In the genomic region with DNA sequence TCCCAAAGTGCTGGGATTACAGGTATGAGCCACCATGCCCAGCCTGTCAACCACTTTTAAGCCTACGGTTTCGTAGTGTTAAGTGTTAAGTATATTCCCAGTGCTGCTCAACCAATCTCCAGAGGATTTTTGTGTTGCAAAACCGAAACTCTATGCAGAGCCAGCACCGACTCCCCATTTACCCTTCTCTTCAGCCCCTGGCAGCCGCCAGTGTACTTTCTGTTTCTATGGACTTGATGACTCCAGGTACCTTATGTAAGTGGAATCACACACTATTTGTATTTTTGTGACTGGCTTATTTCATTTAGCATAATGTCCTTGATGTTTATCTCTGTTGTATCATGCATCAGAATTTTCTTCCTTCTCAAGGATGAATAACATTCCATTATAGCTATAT, we compare ENCODE assay signal across 1 cellular context.
TF ChIP-seq lines count a peak whose summit lies in the region.

No MANE protein-coding gene starts in this region.

TF ChIP-seq in HepG2, 621 proteins besides CTCF, POLR2A, EP300 and RAD21:
- TF ChIP-seq, protein P1, sequence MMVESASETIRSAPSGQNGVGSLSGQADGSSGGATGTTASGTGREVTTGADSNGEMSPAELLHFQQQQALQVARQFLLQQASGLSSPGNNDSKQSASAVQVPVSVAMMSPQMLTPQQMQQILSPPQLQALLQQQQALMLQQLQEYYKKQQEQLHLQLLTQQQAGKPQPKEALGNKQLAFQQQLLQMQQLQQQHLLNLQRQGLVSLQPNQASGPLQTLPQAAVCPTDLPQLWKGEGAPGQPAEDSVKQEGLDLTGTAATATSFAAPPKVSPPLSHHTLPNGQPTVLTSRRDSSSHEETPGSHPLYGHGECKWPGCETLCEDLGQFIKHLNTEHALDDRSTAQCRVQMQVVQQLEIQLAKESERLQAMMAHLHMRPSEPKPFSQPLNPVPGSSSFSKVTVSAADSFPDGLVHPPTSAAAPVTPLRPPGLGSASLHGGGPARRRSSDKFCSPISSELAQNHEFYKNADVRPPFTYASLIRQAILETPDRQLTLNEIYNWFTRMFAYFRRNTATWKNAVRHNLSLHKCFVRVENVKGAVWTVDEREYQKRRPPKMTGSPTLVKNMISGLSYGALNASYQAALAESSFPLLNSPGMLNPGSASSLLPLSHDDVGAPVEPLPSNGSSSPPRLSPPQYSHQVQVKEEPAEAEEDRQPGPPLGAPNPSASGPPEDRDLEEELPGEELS (CRISPR knock-in tag; IDR thresholded peaks at IDR 0.05), result no peak
- 0 out of 2 replicates have a peak, but pooled peaks have one; percentile 8 for TF ChIP-seq ZFX (CRISPR knock-in tag; IDR thresholded peaks at IDR 0.05; ENCODE audit: low read depth)
- TF ChIP-seq, protein P2, sequence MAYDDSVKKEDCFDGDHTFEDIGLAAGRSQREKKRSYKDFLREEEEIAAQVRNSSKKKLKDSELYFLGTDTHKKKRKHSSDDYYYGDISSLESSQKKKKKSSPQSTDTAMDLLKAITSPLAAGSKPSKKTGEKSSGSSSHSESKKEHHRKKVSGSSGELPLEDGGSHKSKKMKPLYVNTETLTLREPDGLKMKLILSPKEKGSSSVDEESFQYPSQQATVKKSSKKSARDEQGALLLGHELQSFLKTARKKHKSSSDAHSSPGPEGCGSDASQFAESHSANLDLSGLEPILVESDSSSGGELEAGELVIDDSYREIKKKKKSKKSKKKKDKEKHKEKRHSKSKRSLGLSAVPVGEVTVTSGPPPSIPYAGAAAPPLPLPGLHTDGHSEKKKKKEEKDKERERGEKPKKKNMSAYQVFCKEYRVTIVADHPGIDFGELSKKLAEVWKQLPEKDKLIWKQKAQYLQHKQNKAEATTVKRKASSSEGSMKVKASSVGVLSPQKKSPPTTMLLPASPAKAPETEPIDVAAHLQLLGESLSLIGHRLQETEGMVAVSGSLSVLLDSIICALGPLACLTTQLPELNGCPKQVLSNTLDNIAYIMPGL (CRISPR knock-in tag; IDR thresholded peaks at IDR 0.05; ENCODE audit: borderline replicate concordance in 1 of 2, low read depth in 1 of 2), result 0 out of 4 replicates have a peak, but pooled peaks of 1 of the 2 experiments have one; percentile 12
- TF ChIP-seq, protein P3, sequence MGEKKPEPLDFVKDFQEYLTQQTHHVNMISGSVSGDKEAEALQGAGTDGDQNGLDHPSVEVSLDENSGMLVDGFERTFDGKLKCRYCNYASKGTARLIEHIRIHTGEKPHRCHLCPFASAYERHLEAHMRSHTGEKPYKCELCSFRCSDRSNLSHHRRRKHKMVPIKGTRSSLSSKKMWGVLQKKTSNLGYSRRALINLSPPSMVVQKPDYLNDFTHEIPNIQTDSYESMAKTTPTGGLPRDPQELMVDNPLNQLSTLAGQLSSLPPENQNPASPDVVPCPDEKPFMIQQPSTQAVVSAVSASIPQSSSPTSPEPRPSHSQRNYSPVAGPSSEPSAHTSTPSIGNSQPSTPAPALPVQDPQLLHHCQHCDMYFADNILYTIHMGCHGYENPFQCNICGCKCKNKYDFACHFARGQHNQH (CRISPR knock-in tag; IDR thresholded peaks at IDR 0.05), result 0 out of 2 replicates have a peak, but pooled peaks have one; percentile 8
TF ChIP-seq in HepG2: peak in this region for 3.
